ENCODE assay signal across 3 cellular contexts in the genomic region with DNA sequence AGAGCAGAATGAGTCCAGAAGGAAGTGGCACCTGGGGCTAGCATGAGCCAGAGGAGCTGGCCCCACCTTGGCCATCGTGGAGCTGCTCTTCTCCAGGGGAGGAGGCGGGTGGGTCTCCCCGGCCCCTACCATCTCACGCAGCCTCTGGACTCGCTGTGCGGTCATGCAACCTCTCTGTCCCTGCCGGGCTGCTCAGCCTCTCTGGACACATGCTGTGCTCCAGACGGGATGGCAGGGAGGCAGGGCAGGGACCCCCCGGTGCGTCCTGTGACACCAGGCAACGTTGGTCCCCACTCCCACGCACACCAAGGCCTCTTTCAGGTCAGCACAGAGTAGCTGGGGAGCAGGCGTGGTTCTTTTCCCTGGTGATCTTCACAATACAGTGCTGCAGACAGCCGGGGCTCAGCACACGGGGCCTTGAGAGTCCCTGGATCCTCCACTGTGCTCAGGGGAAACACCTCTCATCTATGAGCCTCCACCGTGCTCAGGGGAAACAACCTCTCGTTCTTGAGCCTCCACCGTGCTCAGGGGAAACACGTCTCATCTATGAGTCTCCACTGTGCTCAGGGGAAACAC. TPM values are rescaled to one million over a fixed set of nuclear protein-coding genes. Genes with fewer than 3 reads are reported as not detected.
"Had no signal": no experiment of that assay in that cellular context is flagged by ENCODE, and none has a peak within 500 bp of the region (broad histone marks: within the 10 kb centered on the region; RNA-seq: fewer than 3 reads in every experiment).

No MANE protein-coding gene starts in this region.

RNA-seq across cellular contexts. Expression of a gene that starts 30.9 kb away (rescaled TPM):
- total RNA-seq: pulmonary artery endothelial cell; smooth muscle cell; T-helper 1 cell treated with Interleukin-12 subunit alpha and Interleukin-12 subunit beta and Interleukin-4 antibody, amounts not matched to agents 30 ng/mL and 1 ng/mL, for 36 hours had no signal
